ENCODE assay signal across 8 cellular contexts in genomic region chr14:22597771-22598098, GRCh38. TPM values are rescaled to one million over a fixed set of nuclear protein-coding genes. Genes with fewer than 3 reads are reported as not detected.
DNase-seq lines count a peak whose midpoint lies in the region; ATAC-seq, FAIRE-seq and TF ChIP-seq lines count a peak whose summit lies in the region.

No MANE protein-coding gene starts in this region.

- WGBS in suprapubic skin: 6% methylated on average over 9 of the region's 9 CpGs

- no peaks in the 10 kb centered on the region for H4K20me1 ChIP-seq in keratinocyte (ENCODE audit: control insufficient read depth, extremely low read depth, insufficient read depth, low read length)

- TF ChIP-seq POLR2A in suprapubic skin (IDR thresholded peaks at IDR 0.05): no peak

- H3K4me3 ChIP-seq in GM06990 (replicated peaks; ENCODE audit: low read depth, low read length) (peak overlapping the region; percentile 85), adipocyte (ENCODE audit: low read length) (peak overlapping the region; percentile 96), keratinocyte (ENCODE audit: control insufficient read depth in 2 of 3, extremely low read depth in 1 of 3, insufficient read depth in 2 of 3, low read depth in 1 of 3, low read length in 3 of 3) (peak overlapping the region; percentile 77 to 88 (median 77)), suprapubic skin (peak overlapping the region; percentile 77)

- H3K27ac ChIP-seq in keratinocyte (ENCODE audit: control insufficient read depth, insufficient read depth, low read length) (peak overlapping the region; percentile 89), suprapubic skin (peak overlapping the region; percentile 83)

- TF ChIP-seq CTCF in GM06990 (IDR thresholded peaks at IDR 0.05; ENCODE audit: insufficient read depth, low read length, poor library complexity, severe bottlenecking) (no peak), keratinocyte (optimal IDR thresholded peaks at IDR 0.05 in 1 of 3, IDR thresholded peaks at IDR 0.05 in 1 of 3, conservative IDR thresholded peaks at IDR 0.05 in 1 of 3; ENCODE audit: extremely low read depth in 1 of 3, insufficient read depth in 2 of 3, low read length in 3 of 3) (no peak), suprapubic skin (IDR thresholded peaks at IDR 0.05) (no peak)

- H2AFZ ChIP-seq in keratinocyte (ENCODE audit: control insufficient read depth, low read length): peak overlapping the region; percentile 89

- peak; percentile 34 for ATAC-seq in HG02885 (IDR thresholded peaks at IDR 0.05; ENCODE audit: poor library complexity, unreplicated experiment)

- H3K9me1 ChIP-seq in keratinocyte (ENCODE audit: control insufficient read depth, extremely low read depth, insufficient read depth, low read length): no peaks in the 10 kb centered on the region

- H3K36me3 ChIP-seq in GM06990 (ENCODE audit: control insufficient read depth, insufficient read depth, low read length): peaks cover 7% of the 10 kb centered on the region
- peaks cover 14% of the 10 kb centered on the region for H3K36me3 ChIP-seq in adipocyte (ENCODE audit: control insufficient read depth, insufficient read depth, low read length, severe bottlenecking)
- peaks cover 0 to 7% of the 10 kb centered on the region in 2 experiments for H3K36me3 ChIP-seq in keratinocyte (ENCODE audit: control insufficient read depth in 2 of 2, extremely low read depth in 1 of 2, insufficient read depth in 2 of 2, low read length in 2 of 2)
- peaks cover 14% of the 10 kb centered on the region for H3K36me3 ChIP-seq in suprapubic skin

- DNase-seq in GM06990 (ENCODE audit: extremely low read depth, insufficient read length) (no peak), adipocyte (ENCODE audit: low read depth) (peak; percentile 37), keratinocyte (ENCODE audit: low read depth, low spot score) (no peak), suprapubic skin (ENCODE audit: low spot score in 2 of 2) (no peak), 8988T (no peak), SIG-M5 (lab: John Stamatoyannopoulos, UW) (no peak), HCEC 1CT (no peak)

- H3K9me3 ChIP-seq in adipocyte (ENCODE audit: control insufficient read depth, low read length): no peaks in the 10 kb centered on the region
- H3K9me3 ChIP-seq in keratinocyte (ENCODE audit: control insufficient read depth, low read depth, low read length): no peaks in the 10 kb centered on the region
- no peaks in the 10 kb centered on the region for H3K9me3 ChIP-seq in suprapubic skin

- H3K4me1 ChIP-seq in adipocyte (ENCODE audit: control insufficient read depth, insufficient read depth, low read length): peaks cover 30% of the 10 kb centered on the region
- H3K4me1 ChIP-seq in keratinocyte (ENCODE audit: control insufficient read depth, extremely low read depth, insufficient read depth, low read length): peaks cover 21% of the 10 kb centered on the region
- H3K4me1 ChIP-seq in suprapubic skin: peaks cover 21% of the 10 kb centered on the region

- dilution Hi-C loops in keratinocyte (cut with MboI; ENCODE audit: extremely low pct_ligation_motif_present, low sequenced_read_pairs): no loop called here

- TF ChIP-seq EP300 in suprapubic skin (IDR thresholded peaks at IDR 0.05): no peak

- peak overlapping the region; percentile 95 for H3K9ac ChIP-seq in adipocyte (ENCODE audit: low read length)
- H3K9ac ChIP-seq in keratinocyte (ENCODE audit: control insufficient read depth, extremely low read depth, insufficient read depth, low read length): peak overlapping the region; percentile 91

- no peaks in the 10 kb centered on the region for H3K27me3 ChIP-seq in GM06990 (replicated peaks; ENCODE audit: control insufficient read depth, insufficient read depth, low read length)
- H3K27me3 ChIP-seq in adipocyte (replicated peaks; ENCODE audit: control insufficient read depth, insufficient read depth, low read length): peaks cover 3% of the 10 kb centered on the region
- no peaks in the 10 kb centered on the region for H3K27me3 ChIP-seq in keratinocyte (ENCODE audit: control insufficient read depth, extremely low read depth, insufficient read depth, low read length)
- no peaks in the 10 kb centered on the region for H3K27me3 ChIP-seq in suprapubic skin

- no peak for FAIRE-seq in keratinocyte (lab: Jason Lieb, UNC)

- peaks cover 8% of the 10 kb centered on the region for H3K79me2 ChIP-seq in keratinocyte (ENCODE audit: control insufficient read depth, insufficient read depth, low read length)

- peak overlapping the region; percentile 96 for H3K4me2 ChIP-seq in keratinocyte (ENCODE audit: control insufficient read depth, extremely low read depth, insufficient read depth, low read depth, low read length)

RNA-seq across cellular contexts. Expression of gene ABHD4, which starts 0.4 kb away (rescaled TPM):
- 13.9 to 28.3 TPM (median 17.7 TPM) in 3 replicates for polyA plus RNA-seq in keratinocyte
- 3.4 TPM for polyA plus RNA-seq in keratinocyte (2011; ENCODE audit: low read depth)
- 15.9 and 17.5 TPM in 2 replicates for polyA plus RNA-seq in keratinocyte (2011; cell fraction: cytosol; rRNA removed)
- polyA plus RNA-seq in keratinocyte (2011; cell fraction: nucleus; rRNA removed): 18.0 and 19.0 TPM in 2 replicates
- polyA plus RNA-seq in keratinocyte (2012; ENCODE audit: low replicate concordance): 10.5 and 15.4 TPM in 2 replicates
- polyA minus RNA-seq in keratinocyte: 13.1 to 24.0 TPM (median 23.8 TPM) in 3 replicates
- 19.2 TPM for polyA minus RNA-seq in keratinocyte (2011; cell fraction: cytosol; rRNA and poly(A)+ RNA removed)
- polyA minus RNA-seq in keratinocyte (2011; cell fraction: nucleus; rRNA and poly(A)+ RNA removed): 10.4 and 14.1 TPM in 2 replicates
- total RNA-seq in suprapubic skin: 10 to 100 TPM; 15.3 to 30.4 (median 21.8) TPM

RNA-seq across cellular contexts. Expression of gene DAD1, which starts 8.7 kb away (rescaled TPM):
- 351 to 437 TPM (median 369 TPM) in 3 replicates for polyA plus RNA-seq in keratinocyte
- polyA plus RNA-seq in keratinocyte (2011; ENCODE audit: low read depth): 97.1 TPM
- polyA plus RNA-seq in keratinocyte (2011; cell fraction: cytosol; rRNA removed): 431 and 472 TPM in 2 replicates
- polyA plus RNA-seq in keratinocyte (2011; cell fraction: nucleus; rRNA removed): 304 and 366 TPM in 2 replicates
- 283 and 302 TPM in 2 replicates for polyA plus RNA-seq in keratinocyte (2012; ENCODE audit: low replicate concordance)
- polyA minus RNA-seq in keratinocyte: 168 to 246 TPM (median 203 TPM) in 3 replicates
- 148 TPM for polyA minus RNA-seq in keratinocyte (2011; cell fraction: cytosol; rRNA and poly(A)+ RNA removed)
- 62.1 and 69.0 TPM in 2 replicates for polyA minus RNA-seq in keratinocyte (2011; cell fraction: nucleus; rRNA and poly(A)+ RNA removed)
- 100 to 1,000 TPM; 110 to 212 (median 187) TPM for total RNA-seq in suprapubic skin

RNA-seq across cellular contexts. Expression of gene OR6J1, which starts 46.4 kb away (rescaled TPM):
- polyA plus RNA-seq in keratinocyte: not detected in 3 replicates
- polyA plus RNA-seq in keratinocyte (2011; ENCODE audit: low read depth): not detected
- not detected in 2 replicates for polyA plus RNA-seq in keratinocyte (2011; cell fraction: cytosol; rRNA removed)
- polyA plus RNA-seq in keratinocyte (2011; cell fraction: nucleus; rRNA removed): not detected in 2 replicates
- polyA plus RNA-seq in keratinocyte (2012; ENCODE audit: low replicate concordance): not detected in 2 replicates
- not detected in 3 replicates for polyA minus RNA-seq in keratinocyte
- polyA minus RNA-seq in keratinocyte (2011; cell fraction: cytosol; rRNA and poly(A)+ RNA removed): not detected
- not detected in 2 replicates for polyA minus RNA-seq in keratinocyte (2011; cell fraction: nucleus; rRNA and poly(A)+ RNA removed)
- total RNA-seq in suprapubic skin: not detected
